Comparison of ENCODE assay signal across 1 cellular context in genomic region chr9:89484475-89485404, GRCh38.
TF ChIP-seq lines count a peak whose summit lies in the region.

No MANE protein-coding gene starts in this region.

TF ChIP-seq in GM23338, 12 proteins besides CTCF, POLR2A, EP300 and RAD21 (continued from another document):
- no peak for TF ChIP-seq ZNF462 (CRISPR knock-in tag; IDR thresholded peaks at IDR 0.05)
